In the genomic region with DNA sequence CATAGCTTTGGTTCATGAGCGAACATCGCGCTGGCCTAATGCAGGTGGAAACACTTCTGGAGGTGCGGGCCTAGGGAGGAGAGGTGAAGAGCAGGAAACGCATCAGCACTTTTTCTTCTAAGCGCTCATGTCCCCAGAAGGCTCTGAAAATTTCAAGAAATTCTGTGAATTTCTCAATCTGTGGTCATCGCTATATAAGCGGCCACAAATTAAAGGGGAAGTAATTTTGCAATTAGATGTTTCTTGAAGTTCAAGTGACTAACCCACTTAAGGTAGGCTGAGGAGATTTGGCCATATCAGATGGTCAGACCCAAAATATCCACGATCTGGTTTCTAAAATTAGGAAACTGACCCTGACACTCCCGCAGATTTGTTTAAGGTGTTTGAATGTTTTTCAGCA, we compare ENCODE assay signal across 14 cellular contexts. TPM values are rescaled to one million over a fixed set of nuclear protein-coding genes. Genes with fewer than 3 reads are reported as not detected.
A peak's percentile ranks its signal among the peaks of the same experiment; 100 is the strongest.
DNase-seq lines count a peak whose midpoint lies in the region; ATAC-seq and TF ChIP-seq lines count a peak whose summit lies in the region.
"Had no signal": no experiment of that assay in that cellular context is flagged by ENCODE, and none has a peak within 500 bp of the region (broad histone marks: within the 10 kb centered on the region; RNA-seq: fewer than 3 reads in every experiment).

No MANE protein-coding gene starts in this region.

- peak overlapping the region; percentile 94 for H3K27ac ChIP-seq in PC-3 (ENCODE audit: low read length)
- peak overlapping the region; percentile 90 for H3K27ac ChIP-seq in epithelial cell of prostate
- H3K27ac ChIP-seq: thoracic aorta had no signal

- no peaks in the 10 kb centered on the region for H3F3A ChIP-seq in PC-3 (ENCODE audit: low read length, unreplicated experiment)

- H3K27me3 ChIP-seq in PC-3 (ENCODE audit: low read length): no peaks in the 10 kb centered on the region

- POLR2A ChIA-PET in PC-3 (lab: Charles Lee; ENCODE audit: unreplicated experiment): interaction anchor here (1.4 kb wide), 1 partner anchor 17 kb away, joined by 4 read pairs; the partner anchor contains the start of gene HMGCR

- H2AFZ ChIP-seq in PC-3 (ENCODE audit: low read length): no peak overlapping the region

- no peaks in the 10 kb centered on the region for H3K36me3 Mint-ChIP-seq in osteocyte (ENCODE audit: unreplicated experiment)
- H3K36me3 Mint-ChIP-seq: CD4-positive, alpha-beta memory T cell; immature natural killer cell; naive thymus-derived CD8-positive, alpha-beta T cell had no signal

- no peaks in the 10 kb centered on the region for H3K79me2 ChIP-seq in PC-3 (ENCODE audit: low read length)

- H3K4me2 ChIP-seq in PC-3 (ENCODE audit: low read length): peak overlapping the region; percentile 70

- H3K36me3 ChIP-seq in PC-3 (ENCODE audit: low read depth, low read length): no peaks in the 10 kb centered on the region
- H3K36me3 ChIP-seq: HAP-1, thoracic aorta had no signal

- H3K4me1 ChIP-seq in PC-3 (ENCODE audit: insufficient read depth, low read length): peaks cover 24% of the 10 kb centered on the region
- H3K4me1 ChIP-seq: HAP-1 had no signal

- no peak for ATAC-seq in PC-3
- no peak for ATAC-seq in HG02884 (IDR thresholded peaks at IDR 0.05; ENCODE audit: unreplicated experiment)
- no peak for ATAC-seq in HG02763 (IDR thresholded peaks at IDR 0.05; ENCODE audit: unreplicated experiment)
- ATAC-seq: naive thymus-derived CD8-positive, alpha-beta T cell had no signal

- H3K9me2 ChIP-seq in PC-3 (replicated peaks; ENCODE audit: low read length): no peaks in the 10 kb centered on the region

- no peaks in the 10 kb centered on the region for H3K9me3 Mint-ChIP-seq in osteocyte (ENCODE audit: unreplicated experiment)
- H3K9me3 Mint-ChIP-seq: CD4-positive, alpha-beta memory T cell; immature natural killer cell; naive thymus-derived CD8-positive, alpha-beta T cell had no signal

- BruUV-seq in PC-3 (replicated peaks; lab: Mats Ljungman, UMichigan): no TSS peak

- H3K9me3 ChIP-seq in PC-3 (ENCODE audit: low read length): no peaks in the 10 kb centered on the region
- H3K9me3 ChIP-seq: HAP-1, thoracic aorta had no signal

- DNase-seq in HK-2 (ENCODE audit: unreplicated experiment): peak; percentile 12
- DNase-seq in PC-3: no peak
- DNase-seq in epithelial cell of prostate (ENCODE audit: low read depth, low spot score): no peak
- DNase-seq in osteocyte (ENCODE audit: extremely low spot score, unreplicated experiment): no peak
- no peak for DNase-seq in stimulated activated CD4-positive, alpha-beta T cell treated with anti-CD3 and anti-CD28 coated beads, Interleukin-12 subunit alpha, Interleukin-12 subunit beta, amount 100 ng/mL, for 4 hours
- DNase-seq in HUDEP-2 (lab: John Stamatoyannopoulos, UW; ENCODE audit: unreplicated experiment in 76 of 76): no peak
- DNase-seq: activated naive CD4-positive, alpha-beta T cell treated with anti-CD3 and anti-CD28 coated beads, Interleukin-2, amount 50 U/mL, for 16 hours; CD4-positive, alpha-beta memory T cell; immature natural killer cell; naive thymus-derived CD8-positive, alpha-beta T cell had no signal

- no peak overlapping the region for H3K4me3 ChIP-seq in PC-3 (ENCODE audit: low read length)
- H3K4me3 ChIP-seq: HAP-1, thoracic aorta had no signal

- no peaks in the 10 kb centered on the region for H4K20me1 ChIP-seq in PC-3 (ENCODE audit: low read length)

- TF ChIP-seq CTCF in PC-3 (conservative IDR thresholded peaks at IDR 0.05; ENCODE audit: low read depth, low read length): no peak
- no peak for TF ChIP-seq CTCF in osteocyte (IDR thresholded peaks at IDR 0.05)

- H3K4me3 Mint-ChIP-seq in osteocyte (ENCODE audit: unreplicated experiment): no peak overlapping the region
- H3K4me3 Mint-ChIP-seq: CD4-positive, alpha-beta memory T cell; immature natural killer cell; naive thymus-derived CD8-positive, alpha-beta T cell had no signal

- CTCF ChIA-PET in PC-3 (lab: Charles Lee): no interaction called here

- H3K9ac ChIP-seq in PC-3 (ENCODE audit: low read length): peak overlapping the region; percentile 23; the same call in 1 of the 2 replicates

- intact Hi-C loops in PC-3 (cut with micrococcal nuclease): no loop called here

- H3K4me1 Mint-ChIP-seq in osteocyte (ENCODE audit: unreplicated experiment): peaks cover 21% of the 10 kb centered on the region
- H3K4me1 Mint-ChIP-seq: immature natural killer cell had no signal

- peak overlapping the region; percentile 85 for H3K27ac Mint-ChIP-seq in osteocyte (ENCODE audit: unreplicated experiment)
- H3K27ac Mint-ChIP-seq: CD4-positive, alpha-beta memory T cell; immature natural killer cell; naive thymus-derived CD8-positive, alpha-beta T cell had no signal

- no peaks in the 10 kb centered on the region for H3K27me3 Mint-ChIP-seq in osteocyte (ENCODE audit: unreplicated experiment)

RNA-seq across cellular contexts. Expression of gene HMGCR, which starts 16.7 kb away (rescaled TPM):
- total RNA-seq in PC-3 (2014; rRNA removed) (19.9 and 22.0 TPM in 2 replicates), osteocyte (44.7 and 50.3 TPM in 2 replicates)
